Comparison of ENCODE assay signal across 15 cellular contexts in the genomic region with DNA sequence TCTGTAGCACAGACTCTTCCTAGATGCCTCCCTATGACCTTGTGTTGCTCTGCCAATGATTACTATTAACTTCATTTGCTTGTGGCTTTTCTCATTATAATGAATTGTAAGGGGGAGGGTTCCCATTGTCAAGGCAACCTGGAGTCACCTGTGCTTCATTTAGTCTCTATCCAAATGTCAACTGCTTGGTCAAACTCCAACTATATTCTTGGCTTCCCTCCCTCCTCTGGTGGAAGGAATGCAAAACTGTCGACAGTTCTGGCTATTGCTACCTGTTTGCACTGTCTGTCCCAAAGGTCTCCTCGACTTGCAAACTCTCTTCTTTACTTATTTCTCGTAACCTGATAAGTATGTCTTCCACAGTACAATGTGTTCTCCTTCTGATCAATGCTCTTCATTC.
A peak's percentile ranks its signal among the peaks of the same experiment; 100 is the strongest.
DNase-seq lines count a peak whose midpoint lies in the region; ATAC-seq and TF ChIP-seq lines count a peak whose summit lies in the region.
"Had no signal": no experiment of that assay in that cellular context is flagged by ENCODE, and none has a peak within 500 bp of the region (broad histone marks: within the 10 kb centered on the region; RNA-seq: fewer than 3 reads in every experiment).

No MANE protein-coding gene starts in this region.

- no peak overlapping the region for H3K14ac ChIP-seq in trophoblast cell (ENCODE audit: low read length)

- no peak overlapping the region for H2BK5ac ChIP-seq in trophoblast cell (ENCODE audit: low read depth, low read length, poor library complexity)

- H4K12ac ChIP-seq in trophoblast cell (ENCODE audit: low read depth, low read length) = no peak overlapping the region

- no peaks in the 10 kb centered on the region for H3K4me1 ChIP-seq in iPS DF 6.9 (ENCODE audit: control insufficient read depth, insufficient read depth, low read length)
- H3K4me1 ChIP-seq in trophoblast cell (ENCODE audit: control insufficient read depth in 1 of 2, insufficient read depth in 2 of 2, low read length in 2 of 2) = no peaks in the 10 kb centered on the region

- H3K4me2 ChIP-seq in trophoblast cell (ENCODE audit: low read length) = no peak overlapping the region

- no peak overlapping the region for H3K23ac ChIP-seq in trophoblast cell (ENCODE audit: low read length)

- no peak overlapping the region for H4K8ac ChIP-seq in trophoblast cell (ENCODE audit: low read depth, low read length)

- no peak overlapping the region for H2BK12ac ChIP-seq in trophoblast cell (ENCODE audit: low read length)

- no peaks in the 10 kb centered on the region for H3K79me1 ChIP-seq in trophoblast cell (ENCODE audit: low read length)

- no peak overlapping the region for H3K4ac ChIP-seq in trophoblast cell (ENCODE audit: low read depth, low read length)

- no peaks in the 10 kb centered on the region for H3K4me1 Mint-ChIP-seq in activated T-cell treated with anti-CD3 and anti-CD28 coated beads, Interleukin-2, amount 50 U/mL, for 4 hours (ENCODE audit: low read depth)
- H3K4me1 Mint-ChIP-seq: stimulated activated naive CD8-positive, alpha-beta T cell treated with anti-CD3 and anti-CD28 coated beads, Interleukin-15, amount 100 ng/mL, for 72 hours; T-helper 17 cell had no signal

- no peak overlapping the region for H3K27ac ChIP-seq in VCaP
- no peak overlapping the region for H3K27ac ChIP-seq in iPS DF 6.9 (ENCODE audit: low read length)
- H3K27ac ChIP-seq in trophoblast cell (ENCODE audit: low read depth, low read length) = no peak overlapping the region

- ATAC-seq in activated T-cell treated with anti-CD3 and anti-CD28 coated beads, Interleukin-2, amount 50 U/mL, for 4 hours = no peak
- no peak for ATAC-seq in HG03378 (IDR thresholded peaks at IDR 0.05; ENCODE audit: unreplicated experiment)
- ATAC-seq: effector memory CD8-positive, alpha-beta T cell; stimulated activated naive CD8-positive, alpha-beta T cell treated with anti-CD3 and anti-CD28 coated beads, Interleukin-15, amount 100 ng/mL, for 72 hours; T-helper 17 cell had no signal

- no peak overlapping the region for H2AK5ac ChIP-seq in trophoblast cell (ENCODE audit: low read length)

- H3K27me3 ChIP-seq in H7 (ENCODE audit: control insufficient read depth, insufficient read depth, low read length) (no peaks in the 10 kb centered on the region), iPS DF 6.9 (ENCODE audit: control insufficient read depth, insufficient read depth, low read length) (no peaks in the 10 kb centered on the region), trophoblast cell (ENCODE audit: insufficient read depth, low read length) (no peaks in the 10 kb centered on the region)

- H3K9me3 ChIP-seq in iPS DF 6.9 (ENCODE audit: control insufficient read depth, insufficient read depth, low read length) (no peaks in the 10 kb centered on the region), trophoblast cell (ENCODE audit: insufficient read depth, low read depth, low read length) (no peaks in the 10 kb centered on the region)

- H3K18ac ChIP-seq in trophoblast cell (ENCODE audit: low read length) = no peak overlapping the region

- no peaks in the 10 kb centered on the region for H3K79me2 ChIP-seq in trophoblast cell (ENCODE audit: control insufficient read depth, insufficient read depth, low read length, poor library complexity)

- H3K4me3 Mint-ChIP-seq in activated T-cell treated with anti-CD3 and anti-CD28 coated beads, Interleukin-2, amount 50 U/mL, for 4 hours = no peak overlapping the region
- H3K4me3 Mint-ChIP-seq: CD4-positive, alpha-beta T cell; effector memory CD8-positive, alpha-beta T cell; stimulated activated naive CD8-positive, alpha-beta T cell treated with anti-CD3 and anti-CD28 coated beads, Interleukin-15, amount 100 ng/mL, for 72 hours; T-helper 17 cell had no signal

- H4K91ac ChIP-seq in trophoblast cell (ENCODE audit: low read depth, low read length) = no peak overlapping the region

- no peak overlapping the region for H3K9ac ChIP-seq in trophoblast cell (ENCODE audit: low read length)

- no peak overlapping the region for H2AFZ ChIP-seq in trophoblast cell (ENCODE audit: insufficient read depth, low read length, poor library complexity)

- H3K9me3 Mint-ChIP-seq in activated T-cell treated with anti-CD3 and anti-CD28 coated beads, Interleukin-2, amount 50 U/mL, for 4 hours = no peaks in the 10 kb centered on the region
- H3K9me3 Mint-ChIP-seq: activated T-helper 2 cell treated with anti-CD3 and anti-CD28 coated beads, Interferon-gamma antibody, Interleukin-2, Interleukin-4, amounts not matched to agents 10 μg/mL and 5 μg/mL and 100 μg/mL, durations not matched to agents 14 hours and 24 hours and 36 hours; CD4-positive, alpha-beta T cell; effector memory CD8-positive, alpha-beta T cell; stimulated activated naive CD8-positive, alpha-beta T cell treated with anti-CD3 and anti-CD28 coated beads, Interleukin-15, amount 100 ng/mL, for 72 hours had no signal

- peak; percentile 73 for DNase-seq in H7
- peak; percentile 48 for DNase-seq in iPS DF 6.9 (ENCODE audit: low read depth, low spot score)
- peak; percentile 12 to 54 for DNase-seq in trophoblast cell
- DNase-seq in activated T-cell treated with anti-CD3 and anti-CD28 coated beads, Interleukin-2, amount 50 U/mL, for 4 hours = no peak
- DNase-seq in stimulated activated CD8-positive, alpha-beta memory T cell treated with anti-CD3 and anti-CD28 coated beads, Interleukin-4, amount 100 ng/mL, for 48 hours = no peak
- DNase-seq: activated CD4-positive, alpha-beta T cell treated with anti-CD3 and anti-CD28 coated beads, Interleukin-2, amount 50 U/mL, for 1 hour; CD4-positive, alpha-beta T cell; effector memory CD8-positive, alpha-beta T cell; NCI-H1930; OCI-M1; stimulated activated naive CD8-positive, alpha-beta T cell treated with anti-CD3 and anti-CD28 coated beads, Interleukin-15, amount 100 ng/mL, for 72 hours; T-helper 17 cell had no signal

- no peak overlapping the region for H2BK120ac ChIP-seq in trophoblast cell (ENCODE audit: insufficient read depth, low read length, poor library complexity)

- no peaks in the 10 kb centered on the region for H3K36me3 Mint-ChIP-seq in activated T-cell treated with anti-CD3 and anti-CD28 coated beads, Interleukin-2, amount 50 U/mL, for 4 hours (ENCODE audit: insufficient read depth)

- no CpG with 5 or more reads among the region's 3 CpGs for WGBS in iPS DF 6.9 (ENCODE audit: insufficient coverage, insufficient read length)
- WGBS in trophoblast cell (ENCODE audit: extremely low coverage, insufficient coverage, insufficient read length) = no CpG with 5 or more reads among the region's 3 CpGs

- H3K4me3 ChIP-seq in H7 (ENCODE audit: insufficient read depth, low read depth, low read length) = no peak overlapping the region
- no peak overlapping the region for H3K4me3 ChIP-seq in iPS DF 6.9 (ENCODE audit: low read length)
- no peak overlapping the region for H3K4me3 ChIP-seq in trophoblast cell (ENCODE audit: low read depth, low read length)

- H3K36me3 ChIP-seq in H7 (replicated peaks; ENCODE audit: control insufficient read depth, insufficient read depth, low read length) (no peaks in the 10 kb centered on the region), iPS DF 6.9 (ENCODE audit: control insufficient read depth, insufficient read depth, low read length) (no peaks in the 10 kb centered on the region), trophoblast cell (ENCODE audit: control insufficient read depth in 1 of 2, insufficient read depth in 2 of 2, low read length in 2 of 2) (no peaks in the 10 kb centered on the region)

- H3K27me3 Mint-ChIP-seq in activated T-cell treated with anti-CD3 and anti-CD28 coated beads, Interleukin-2, amount 50 U/mL, for 4 hours (ENCODE audit: low read depth) = peaks cover 3% of the 10 kb centered on the region

- peak; percentile 17; the same call in 1 of the 2 replicates for TF ChIP-seq CTCF in VCaP (conservative IDR thresholded peaks at IDR 0.05)

Comparison
In these comparisons a context has a peak if more than half of its experiments do, and no peak if none do; other contexts are left out.
1. DNase-seq: peak in H7 (single experiment), iPS DF 6.9 (single experiment) and trophoblast cell (2 of 2); none in activated T-cell treated with anti-CD3 and anti-CD28 coated beads, Interleukin-2, amount 50 U/mL, for 4 hours (single experiment) and stimulated activated CD8-positive, alpha-beta memory T cell treated with anti-CD3 and anti-CD28 coated beads, Interleukin-4, amount 100 ng/mL, for 48 hours (single experiment).